6 cellular contexts compared by ENCODE assay signal in the genomic region with DNA sequence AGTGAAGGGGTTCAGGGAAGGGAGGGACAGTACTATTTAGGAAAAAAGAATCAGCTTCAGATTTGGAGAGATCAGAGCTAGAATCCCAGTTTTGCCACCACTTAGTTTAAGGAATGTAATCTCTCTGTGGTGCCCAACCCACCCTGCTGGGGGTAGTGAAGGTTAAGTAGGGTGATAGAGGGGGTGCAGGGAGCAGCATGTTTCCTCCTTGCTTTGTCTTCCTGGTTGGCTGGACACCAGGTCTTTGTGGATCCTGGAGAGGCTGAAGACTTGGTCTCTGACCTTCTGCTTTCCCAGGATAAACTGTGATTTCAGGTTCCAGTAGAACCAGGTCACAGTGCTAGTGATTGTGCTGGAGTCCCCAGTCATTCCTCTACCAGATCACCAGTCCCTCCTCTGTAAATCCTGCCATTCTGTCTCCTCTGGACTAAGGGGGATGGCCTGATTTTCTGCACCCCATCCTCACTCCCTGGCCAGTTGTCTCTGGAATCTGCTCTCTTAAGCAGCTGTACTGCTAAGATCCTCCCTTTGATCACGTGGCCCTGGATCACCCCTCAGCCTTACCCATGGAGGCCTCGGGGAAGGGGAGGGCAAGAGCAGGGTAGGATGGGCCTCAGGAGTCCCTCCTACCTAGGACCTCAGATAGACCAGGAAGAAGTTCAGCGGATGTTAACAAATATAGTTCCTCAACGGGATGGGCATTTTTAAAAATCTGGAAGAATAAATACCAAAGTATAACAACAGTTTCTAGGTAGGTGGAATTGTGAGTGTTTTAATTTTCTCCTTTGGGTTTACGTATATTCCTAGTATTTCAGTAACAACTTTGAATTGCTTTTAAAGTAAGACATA. TPM values are rescaled to one million over a fixed set of nuclear protein-coding genes. Genes with fewer than 3 reads are reported as not detected.
A peak's percentile ranks its signal among the peaks of the same experiment; 100 is the strongest.
DNase-seq lines count a peak whose midpoint lies in the region; ATAC-seq and TF ChIP-seq lines count a peak whose summit lies in the region.

No MANE protein-coding gene starts in this region.

- DNase-seq in natural killer cell (no peak), hepatic stellate cell (ENCODE audit: low spot score) (peak; percentile 81), coronary artery (ENCODE audit: low spot score) (no peak), NCI-H128 (lab: John Stamatoyannopoulos, UW; ENCODE audit: unreplicated experiment) (no peak)
- no peak for DNase-seq in natural killer cell treated with Interleukin-12 subunit alpha and Interleukin-12 subunit beta and Interleukin-15 and Interleukin-18, amount 100 ng/mL, for 72 hours (ENCODE audit: low spot score)

- H3K4me3 Mint-ChIP-seq in natural killer cell = peak overlapping the region; percentile 3
- no peak overlapping the region for H3K4me3 Mint-ChIP-seq in natural killer cell treated with Interleukin-12 subunit alpha and Interleukin-12 subunit beta and Interleukin-15 and Interleukin-18, amount 100 ng/mL, for 72 hours

- ATAC-seq in natural killer cell = no peak
- no peak for ATAC-seq in natural killer cell treated with Interleukin-12 subunit alpha and Interleukin-12 subunit beta and Interleukin-15 and Interleukin-18, amount 100 ng/mL, for 72 hours
- ATAC-seq in GM21786 (IDR thresholded peaks at IDR 0.05; ENCODE audit: unreplicated experiment) = no peak

- intact Hi-C loops in natural killer cell (cut with micrococcal nuclease) = no loop called here

- no peak for TF ChIP-seq CTCF in natural killer cell (IDR thresholded peaks at IDR 0.05)
- TF ChIP-seq CTCF in coronary artery (IDR thresholded peaks at IDR 0.05) = no peak

- H3K4me1 Mint-ChIP-seq in natural killer cell = peaks cover 32 to 54% of the 10 kb centered on the region in 2 donors
- H3K4me1 Mint-ChIP-seq in natural killer cell treated with Interleukin-12 subunit alpha and Interleukin-12 subunit beta and Interleukin-15 and Interleukin-18, amount 100 ng/mL, for 72 hours (ENCODE audit: low read depth in 2 of 2) = peaks cover 38 to 46% of the 10 kb centered on the region in 2 donors

- no peak overlapping the region for H3K4me3 ChIP-seq in coronary artery

- H3K27me3 Mint-ChIP-seq in natural killer cell (ENCODE audit: low read depth in 2 of 2) = no peaks in the 10 kb centered on the region
- no peaks in the 10 kb centered on the region for H3K27me3 Mint-ChIP-seq in natural killer cell treated with Interleukin-12 subunit alpha and Interleukin-12 subunit beta and Interleukin-15 and Interleukin-18, amount 100 ng/mL, for 72 hours

- no peaks in the 10 kb centered on the region for H3K36me3 Mint-ChIP-seq in natural killer cell
- H3K36me3 Mint-ChIP-seq in natural killer cell treated with Interleukin-12 subunit alpha and Interleukin-12 subunit beta and Interleukin-15 and Interleukin-18, amount 100 ng/mL, for 72 hours = no peaks in the 10 kb centered on the region

- H3K27ac Mint-ChIP-seq in natural killer cell = no peak overlapping the region
- H3K27ac Mint-ChIP-seq in natural killer cell treated with Interleukin-12 subunit alpha and Interleukin-12 subunit beta and Interleukin-15 and Interleukin-18, amount 100 ng/mL, for 72 hours = no peak overlapping the region

- H3K27ac ChIP-seq in coronary artery = peak overlapping the region in 1 of 2 donors; percentile 64

- H3K9me3 Mint-ChIP-seq in natural killer cell = no peaks in the 10 kb centered on the region
- no peaks in the 10 kb centered on the region for H3K9me3 Mint-ChIP-seq in natural killer cell treated with Interleukin-12 subunit alpha and Interleukin-12 subunit beta and Interleukin-15 and Interleukin-18, amount 100 ng/mL, for 72 hours

RNA-seq across cellular contexts. Expression of gene MAP3K12, which starts 3.1 kb away (rescaled TPM):
- 10 to 100 TPM; 15.3 to 21.8 (median 21.8) TPM for total RNA-seq in natural killer cell
- total RNA-seq in natural killer cell treated with Interleukin-12 subunit alpha and Interleukin-12 subunit beta and Interleukin-15 and Interleukin-18, amount 100 ng/mL, for 72 hours = 10 to 100 TPM; 13.1 to 13.3 TPM

RNA-seq across cellular contexts. Expression of gene TARBP2, which starts 5.0 kb away (rescaled TPM):
- total RNA-seq in natural killer cell = 10 to 100 TPM; 23.8 to 35.1 (median 33.7) TPM
- total RNA-seq in natural killer cell treated with Interleukin-12 subunit alpha and Interleukin-12 subunit beta and Interleukin-15 and Interleukin-18, amount 100 ng/mL, for 72 hours = 10 to 100 TPM; 33.8 to 56.7 TPM

RNA-seq across cellular contexts. Expression of gene NPFF, which starts 11.2 kb away (rescaled TPM):
- not detected for total RNA-seq in natural killer cell
- 1 to 10 TPM in 1 of 2 donors, not detected in 1; 1.9 TPM for total RNA-seq in natural killer cell treated with Interleukin-12 subunit alpha and Interleukin-12 subunit beta and Interleukin-15 and Interleukin-18, amount 100 ng/mL, for 72 hours

RNA-seq across cellular contexts. Expression of gene PCBP2, which starts 44.2 kb away (rescaled TPM):
- 1,000 to 10,000 TPM in 1 of 3 donors, 100 to 1,000 TPM in 2; 910 to 1,083 (median 943) TPM for total RNA-seq in natural killer cell
- 100 to 1,000 TPM; 641 to 747 TPM for total RNA-seq in natural killer cell treated with Interleukin-12 subunit alpha and Interleukin-12 subunit beta and Interleukin-15 and Interleukin-18, amount 100 ng/mL, for 72 hours

RNA-seq across cellular contexts. Expression of gene PRR13, which starts 54.6 kb away (rescaled TPM):
- total RNA-seq in natural killer cell = 100 to 1,000 TPM; 214 to 233 (median 231) TPM
- 100 to 1,000 TPM; 206 to 353 TPM for total RNA-seq in natural killer cell treated with Interleukin-12 subunit alpha and Interleukin-12 subunit beta and Interleukin-15 and Interleukin-18, amount 100 ng/mL, for 72 hours
